23 cellular contexts compared by ENCODE assay signal in the genomic region with DNA sequence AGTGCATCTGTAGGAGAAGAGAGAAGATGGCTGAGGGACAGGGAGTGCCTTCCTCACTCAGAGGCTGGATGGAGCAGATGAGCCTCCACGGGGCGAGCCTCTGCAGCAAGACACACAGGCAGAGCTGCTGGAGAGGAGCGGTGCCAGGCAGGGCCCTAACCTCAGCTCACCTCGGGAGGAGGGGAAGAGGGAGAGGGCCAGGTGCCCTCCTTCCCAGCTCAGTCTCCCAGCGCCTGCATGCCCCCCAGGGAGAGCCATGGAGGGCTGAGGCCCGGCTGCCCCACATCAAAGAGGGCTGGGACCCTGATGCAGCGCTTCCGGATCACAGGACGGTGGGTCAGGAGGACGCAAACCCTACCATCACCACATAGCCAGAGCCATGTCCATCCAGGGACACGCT. TPM values are rescaled to one million over a fixed set of nuclear protein-coding genes. Genes with fewer than 3 reads are reported as not detected.
"Had no signal": no experiment of that assay in that cellular context is flagged by ENCODE, and none has a peak within 500 bp of the region (broad histone marks: within the 10 kb centered on the region; RNA-seq: fewer than 3 reads in every experiment).

No MANE protein-coding gene starts in this region.

- H3K27ac ChIP-seq: adrenal gland, epithelial cell of prostate, hepatocyte, parathyroid adenoma, spleen, thoracic aorta had no signal

- H3K27ac Mint-ChIP-seq: activated CD4-positive, alpha-beta memory T cell treated with anti-CD3 and anti-CD28 coated beads for 36 hours; activated CD4-positive, alpha-beta T cell treated with anti-CD3 and anti-CD28 coated beads for 36 hours; activated naive CD4-positive, alpha-beta T cell treated with anti-CD3 and anti-CD28 coated beads, Interleukin-2, amount 50 U/mL, for 72 hours; stimulated activated naive B cell treated with anti-CD40 and anti-IgM and Interleukin-4, amounts not matched to agents 10 μg/mL and 1 μg/mL and 100 μg/mL, for 72 hours had no signal

- DNase-seq: activated CD4-positive, alpha-beta memory T cell treated with anti-CD3 and anti-CD28 coated beads for 36 hours; activated CD4-positive, alpha-beta T cell treated with anti-CD3 and anti-CD28 coated beads for 36 hours; activated gamma-delta T cell; cerebellar nuclear complex; effector memory CD4-positive, alpha-beta T cell; foreskin fibroblast; left cardiac atrium; natural killer cell; spleen; stimulated activated CD4-positive, alpha-beta T cell treated with anti-CD3 and anti-CD28 coated beads, Interleukin-4, amount 100 ng/mL, for 4 hours; stimulated activated naive B cell treated with anti-CD40 and anti-IgM and Interleukin-4, amounts not matched to agents 10 μg/mL and 1 μg/mL and 100 μg/mL, for 72 hours had no signal

- H3K27me3 ChIP-seq: adrenal gland, hepatocyte had no signal

- ATAC-seq: left cardiac atrium, natural killer cell had no signal

- H3K4me1 Mint-ChIP-seq: activated CD4-positive, alpha-beta T cell treated with anti-CD3 and anti-CD28 coated beads for 36 hours; stimulated activated naive B cell treated with anti-CD40 and anti-IgM and Interleukin-4, amounts not matched to agents 10 μg/mL and 1 μg/mL and 100 μg/mL, for 72 hours had no signal

- H3K4me1 ChIP-seq: adrenal gland, parathyroid adenoma, spleen had no signal

- H3K79me2 ChIP-seq: parathyroid adenoma had no signal

- H3K4me3 Mint-ChIP-seq: activated CD4-positive, alpha-beta memory T cell treated with anti-CD3 and anti-CD28 coated beads for 36 hours; activated CD4-positive, alpha-beta T cell treated with anti-CD3 and anti-CD28 coated beads for 36 hours; dendritic cell treated with granulocyte-macrophage colony-stimulating factor and Interleukin-4, amounts not matched to agents 40 ng/mL and 50 ng/mL, for 4 days; natural killer cell; stimulated activated naive B cell treated with anti-CD40 and anti-IgM and Interleukin-4, amounts not matched to agents 10 μg/mL and 1 μg/mL and 100 μg/mL, for 72 hours had no signal

- H3K9me3 ChIP-seq: adrenal gland, spleen, thoracic aorta had no signal

- H3K4me2 ChIP-seq: hepatocyte had no signal

- H3K36me3 Mint-ChIP-seq: activated CD4-positive, alpha-beta memory T cell treated with anti-CD3 and anti-CD28 coated beads for 36 hours; activated naive CD4-positive, alpha-beta T cell treated with anti-CD3 and anti-CD28 coated beads, Interleukin-2, amount 50 U/mL, for 72 hours; natural killer cell had no signal

- H3K4me3 ChIP-seq: adrenal gland, hepatocyte, spleen, thoracic aorta had no signal

- H3K36me3 ChIP-seq: adrenal gland, spleen, thoracic aorta had no signal

- H3K9ac ChIP-seq: parathyroid adenoma had no signal

- H2AFZ ChIP-seq: hepatocyte, parathyroid adenoma had no signal

- H3K9me3 Mint-ChIP-seq: activated CD4-positive, alpha-beta memory T cell treated with anti-CD3 and anti-CD28 coated beads for 36 hours; dendritic cell treated with granulocyte-macrophage colony-stimulating factor and Interleukin-4, amounts not matched to agents 40 ng/mL and 50 ng/mL, for 4 days had no signal

RNA-seq across cellular contexts. Expression of a gene that starts 13.6 kb away (rescaled TPM):
- total RNA-seq: activated CD4-positive, alpha-beta memory T cell treated with anti-CD3 and anti-CD28 coated beads for 36 hours; activated CD4-positive, alpha-beta T cell treated with anti-CD3 and anti-CD28 coated beads for 36 hours; activated naive CD4-positive, alpha-beta T cell treated with anti-CD3 and anti-CD28 coated beads, Interleukin-2, amount 50 U/mL, for 72 hours; adrenal gland; bronchial epithelial cell; hepatocyte; left cardiac atrium; lower leg skin; mesenteric fat pad; natural killer cell; spleen; T-helper 2 cell treated with Interferon-gamma antibody and Interleukin-4, amounts not matched to agents 100 ng/mL and 5 ng/mL, for 36 hours; thoracic aorta; ureter had no signal
- polyA plus RNA-seq: adrenal gland, hepatocyte, spleen had no signal

RNA-seq across cellular contexts. Expression of a gene that starts 48.7 kb away (rescaled TPM):
- total RNA-seq: activated CD4-positive, alpha-beta memory T cell treated with anti-CD3 and anti-CD28 coated beads for 36 hours; activated CD4-positive, alpha-beta T cell treated with anti-CD3 and anti-CD28 coated beads for 36 hours; activated naive CD4-positive, alpha-beta T cell treated with anti-CD3 and anti-CD28 coated beads, Interleukin-2, amount 50 U/mL, for 72 hours; adrenal gland; bronchial epithelial cell; hepatocyte; left cardiac atrium; lower leg skin; mesenteric fat pad; natural killer cell; spleen; T-helper 2 cell treated with Interferon-gamma antibody and Interleukin-4, amounts not matched to agents 100 ng/mL and 5 ng/mL, for 36 hours; thoracic aorta; ureter had no signal
- polyA plus RNA-seq: adrenal gland, hepatocyte, spleen had no signal
